8 cellular contexts compared by ENCODE assay signal in the genomic region with DNA sequence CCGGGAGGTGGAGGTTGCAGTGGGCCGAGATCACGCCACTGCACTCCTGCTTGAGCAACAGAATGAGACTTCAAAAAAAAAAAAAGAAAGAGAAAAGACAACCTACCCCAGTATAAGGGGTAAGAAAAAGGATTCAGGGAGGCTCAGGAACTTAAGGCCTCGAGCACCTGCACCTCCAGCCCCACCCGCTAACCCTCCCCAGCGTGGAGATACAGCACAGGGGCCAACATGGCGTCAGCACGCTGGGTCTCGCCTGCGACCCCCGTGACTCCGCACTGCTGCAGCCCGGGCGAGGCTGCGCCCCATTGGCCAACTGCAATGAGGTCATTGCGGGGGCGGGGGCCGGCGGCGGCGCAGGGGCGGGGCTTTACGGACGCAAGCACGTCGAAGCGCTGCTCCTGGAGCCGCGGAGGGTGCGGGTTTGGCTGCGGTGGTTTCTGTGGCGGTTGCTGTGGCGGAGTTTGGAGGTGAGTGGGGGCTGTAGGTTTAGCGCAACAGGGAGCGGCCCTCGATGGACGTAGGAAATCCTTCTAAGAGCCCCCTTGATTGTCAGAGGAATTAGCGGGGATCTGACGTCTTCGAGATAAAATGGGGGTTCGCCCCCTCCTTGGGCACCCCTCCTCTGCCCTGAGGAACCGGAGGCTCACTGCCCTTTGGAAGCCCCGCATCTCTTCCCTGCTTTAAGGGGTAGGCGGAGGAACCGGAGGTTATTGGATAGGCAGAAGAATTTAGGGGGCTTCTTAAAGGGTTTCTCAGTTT. TPM values are rescaled to one million over a fixed set of nuclear protein-coding genes. Genes with fewer than 3 reads are reported as not detected.
DNase-seq lines count a peak whose midpoint lies in the region; ATAC-seq and TF ChIP-seq lines count a peak whose summit lies in the region.

A gene (plus strand): TSS at position 382 of the 759 bp plus-strand sequence. CDS start 2,017 bp downstream, outside the sequence.

- peaks cover 38% of the 10 kb centered on the region for H3K4me1 Mint-ChIP-seq in T-helper 17 cell

- H3K27me3 Mint-ChIP-seq in T-helper 17 cell: no peaks in the 10 kb centered on the region

- H3K27me3 ChIP-seq in prostate gland (replicated peaks; ENCODE audit: insufficient read depth) (no peaks in the 10 kb centered on the region), upper lobe of right lung (no peaks in the 10 kb centered on the region)

- no peaks in the 10 kb centered on the region for H3K36me3 Mint-ChIP-seq in T-helper 17 cell (ENCODE audit: low read depth)

- H3K36me3 ChIP-seq in prostate gland (no peaks in the 10 kb centered on the region), upper lobe of right lung (peaks cover 25% of the 10 kb centered on the region)

- H3K4me3 ChIP-seq in prostate gland (peak within 1 kb of the TSS; percentile 57 to 61), upper lobe of right lung (peak within 1 kb of the TSS; percentile 73)

- intact Hi-C loops in left ventricle myocardium superior (cut with micrococcal nuclease): no loop called here
- intact Hi-C loops in prostate gland (cut with DNase I): loop anchor here (2.0 to 5.0 kb wide), 3 partner anchors 36 to 62 kb away; a partner anchor contains a TSS
- intact Hi-C loops in upper lobe of right lung (cut with DNase I): no loop called here

- no peaks in the 10 kb centered on the region for H3K9me3 ChIP-seq in T-helper 17 cell (ENCODE audit: control insufficient read depth, low read length, poor library complexity, severe bottlenecking)
- no peaks in the 10 kb centered on the region for H3K9me3 ChIP-seq in prostate gland
- no peaks in the 10 kb centered on the region for H3K9me3 ChIP-seq in upper lobe of right lung

- no peaks in the 10 kb centered on the region for H3K4me1 ChIP-seq in prostate gland (replicated peaks)
- peaks cover 37% of the 10 kb centered on the region for H3K4me1 ChIP-seq in upper lobe of right lung

- under 1% methylated on average over 45 of the region's 45 CpGs for WGBS in prostate gland

- H3K4me3 Mint-ChIP-seq in T-helper 17 cell: peak within 1 kb of the TSS; percentile 91

- peak; percentile 82 for DNase-seq in GDM1 (lab: John Stamatoyannopoulos, UW)
- peak; percentile 45 for DNase-seq in NCI-H1417 treated with DMSO at 0.1 percent for 48 hours (lab: John Stamatoyannopoulos, UW)
- DNase-seq in T-helper 17 cell: peak; percentile 74 to 81 (median 80)
- DNase-seq in amygdala (lab: John Stamatoyannopoulos, UW): peak; percentile 12 to 97 (median 86)
- DNase-seq in left ventricle myocardium superior: peak; percentile 97
- DNase-seq in prostate gland (ENCODE audit: low spot score): peak; percentile 93
- peak; percentile 97 for DNase-seq in upper lobe of right lung

- ATAC-seq in HG02571 (IDR thresholded peaks at IDR 0.05; ENCODE audit: unreplicated experiment) (peak; percentile 71), T-helper 17 cell (peak; percentile 87), left ventricle myocardium superior (peak; percentile 98), upper lobe of right lung (peak; percentile 98)

- TF ChIP-seq CTCF in prostate gland (IDR thresholded peaks at IDR 0.05) (no peak), upper lobe of right lung (IDR thresholded peaks at IDR 0.05) (no peak)

- peak within 1 kb of the TSS; percentile 92 for H3K27ac Mint-ChIP-seq in T-helper 17 cell

- H3K27ac ChIP-seq in prostate gland: peak within 1 kb of the TSS; percentile 94 to 98
- H3K27ac ChIP-seq in upper lobe of right lung: peak within 1 kb of the TSS; percentile 90

- TF ChIP-seq POLR2A in prostate gland (IDR thresholded peaks at IDR 0.05): peak; percentile 75

RNA-seq across cellular contexts. Expression of the gene that starts here (rescaled TPM):
- total RNA-seq in T-helper 17 cell (10 to 100 TPM; 15.4 to 18.5 TPM), left ventricle myocardium superior (33.2 TPM), prostate gland (10 to 100 TPM; 78.0 to 80.3 TPM), upper lobe of right lung (109 TPM)

Comparison
In these comparisons a context has a peak if more than half of its experiments do, and no peak if none do; other contexts are left out.
1. Peak in every context shown above with its lines: DNase-seq, ATAC-seq, H3K4me3 ChIP-seq and H3K27ac ChIP-seq.
2. DNase-seq: peak in every context shown above with its lines; median percentile 97 in left ventricle myocardium superior; 97 in upper lobe of right lung; 93 in prostate gland; 86 in amygdala; 82 in GDM1; 80 in T-helper 17 cell; 45 in NCI-H1417 treated with DMSO at 0.1 percent for 48 hours.